ENCODE assay signal across 15 cellular contexts in genomic region chr1:183144752-183145151, GRCh38. TPM values are rescaled to one million over a fixed set of nuclear protein-coding genes. Genes with fewer than 3 reads are reported as not detected.
"Had no signal": no experiment of that assay in that cellular context is flagged by ENCODE, and none has a peak within 500 bp of the region (broad histone marks: within the 10 kb centered on the region; RNA-seq: fewer than 3 reads in every experiment).

No MANE protein-coding gene starts in this region.

- DNase-seq: activated CD4-positive, alpha-beta memory T cell treated with anti-CD3 and anti-CD28 coated beads, Interleukin-2, amount 10 ng/mL, durations not matched to agents 7 days and 5 days; activated CD4-positive, alpha-beta T cell treated with anti-CD3 and anti-CD28 coated beads for 4 hours; activated effector memory CD4-positive, alpha-beta T cell treated with Interleukin-2 at 50 U/mL for 16 hours; activated naive CD4-positive, alpha-beta T cell treated with anti-CD3 and anti-CD28 coated beads, Interleukin-2, amount 50 U/mL, for 16 hours; activated T-cell treated with anti-CD3 and anti-CD28 coated beads, Interleukin-2, amount 50 U/mL, for 4 hours; dorsolateral prefrontal cortex; erythroblast; mammary epithelial cell; naive thymus-derived CD8-positive, alpha-beta T cell; retina had no signal

- H3K4me2 ChIP-seq: hepatocyte had no signal

- H3K4me1 ChIP-seq: parathyroid adenoma had no signal

- ATAC-seq: activated T-cell treated with anti-CD3 and anti-CD28 coated beads, Interleukin-2, amount 50 U/mL, for 4 hours; left lobe of liver; naive thymus-derived CD8-positive, alpha-beta T cell; stimulated activated effector memory CD8-positive, alpha-beta T cell treated with anti-CD3 and anti-CD28 coated beads, Interleukin-12 subunit alpha, Interleukin-12 subunit beta, amount 100 ng/mL, for 72 hours; WTC11 had no signal

- H3K27me3 ChIP-seq: dorsolateral prefrontal cortex, hepatocyte had no signal

- H3K27ac ChIP-seq: dorsolateral prefrontal cortex, hepatocyte, parathyroid adenoma had no signal

- H3K79me2 ChIP-seq: hepatocyte, parathyroid adenoma had no signal

- H3K9ac ChIP-seq: parathyroid adenoma had no signal

- H2AFZ ChIP-seq: hepatocyte, parathyroid adenoma had no signal

- H3K4me3 ChIP-seq: dorsolateral prefrontal cortex, hepatocyte had no signal

RNA-seq across cellular contexts. Expression of gene LAMC2, which starts 41.3 kb away (rescaled TPM):
- total RNA-seq: activated CD4-positive, alpha-beta memory T cell treated with anti-CD3 and anti-CD28 coated beads, Interleukin-2, amount 10 ng/mL, durations not matched to agents 7 days and 5 days; naive thymus-derived CD8-positive, alpha-beta T cell had no signal
- polyA plus RNA-seq: naive thymus-derived CD8-positive, alpha-beta T cell had no signal
